ENCODE assay signal across 15 cellular contexts in genomic region chr3:13067778-13068177, GRCh38.
"Had no signal": no experiment of that assay in that cellular context is flagged by ENCODE, and none has a peak within 500 bp of the region (broad histone marks: within the 10 kb centered on the region; RNA-seq: fewer than 3 reads in every experiment).

No MANE protein-coding gene starts in this region.

- H3K4me1 ChIP-seq: breast epithelium, parathyroid adenoma, SJSA1 had no signal

- DNase-seq: activated CD4-positive, alpha-beta T cell treated with anti-CD3 and anti-CD28 coated beads for 48 hours; activated effector memory CD4-positive, alpha-beta T cell treated with anti-CD3 and anti-CD28 coated beads, Interleukin-2, amount 50 U/mL, for 16 hours; activated T-cell treated with anti-CD3 and anti-CD28 coated beads, Interleukin-2, amount 50 U/mL, for 4 hours; foreskin melanocyte; retina; stimulated activated naive CD4-positive, alpha-beta T cell; WERI-Rb-1 had no signal

- H3K36me3 ChIP-seq: ascending aorta, breast epithelium, neutrophil, SJSA1, tibial nerve, vagina, WERI-Rb-1 had no signal

- H3K4me3 Mint-ChIP-seq: activated T-cell treated with anti-CD3 and anti-CD28 coated beads, Interleukin-2, amount 50 U/mL, for 4 hours had no signal

- H3K27ac ChIP-seq: ascending aorta, breast epithelium, epithelial cell of prostate, neutrophil, parathyroid adenoma, SJSA1, tibial nerve, vagina, WERI-Rb-1 had no signal

- ATAC-seq: activated T-cell treated with anti-CD3 and anti-CD28 coated beads, Interleukin-2, amount 50 U/mL, for 4 hours had no signal

- H3K4me3 ChIP-seq: ascending aorta, breast epithelium, SJSA1, tibial nerve, vagina had no signal

- H3K9me3 ChIP-seq: ascending aorta, breast epithelium, neutrophil, SJSA1, tibial nerve, vagina had no signal

- H3K9me3 Mint-ChIP-seq: activated T-cell treated with anti-CD3 and anti-CD28 coated beads, Interleukin-2, amount 50 U/mL, for 4 hours had no signal

- H3K27me3 ChIP-seq: ascending aorta, vagina had no signal
